Comparison of ENCODE assay signal across 17 cellular contexts in genomic region chr2:67041051-67041450, GRCh38.
DNase-seq lines count a peak whose midpoint lies in the region; ATAC-seq, FAIRE-seq and TF ChIP-seq lines count a peak whose summit lies in the region.
"Had no signal": no experiment of that assay in that cellular context is flagged by ENCODE, and none has a peak within 500 bp of the region (broad histone marks: within the 10 kb centered on the region; RNA-seq: fewer than 3 reads in every experiment).

No MANE protein-coding gene starts in this region.

- H3K36me3 ChIP-seq in HEK293 (ENCODE audit: control insufficient read depth in 2 of 2, insufficient read depth in 1 of 2, low read length in 2 of 2) (no peaks in the 10 kb centered on the region), body of pancreas (replicated peaks in 1 of 2; ENCODE audit: insufficient read depth in 1 of 2, low read depth in 2 of 2) (no peaks in the 10 kb centered on the region), pancreas (no peaks in the 10 kb centered on the region)
- H3K36me3 ChIP-seq: BLaER1 treated with 17β-estradiol and CSF1 and Interleukin-3, amounts not matched to agents 10 nM and 100 nM; HAP-1 had no signal

- peaks cover 3% of the 10 kb centered on the region for H3K27me3 Mint-ChIP-seq in activated T-helper 17 cell treated with anti-CD3 and anti-CD28 coated beads, Interleukin-2, amount 50 U/mL, for 72 hours
- H3K27me3 Mint-ChIP-seq: CD4-positive, CD25-positive, alpha-beta regulatory T cell had no signal

- H3K27me3 ChIP-seq in body of pancreas = no peaks in the 10 kb centered on the region
- H3K27me3 ChIP-seq in pancreas = no peaks in the 10 kb centered on the region
- H3K27me3 ChIP-seq: BLaER1 treated with 17β-estradiol and CSF1 and Interleukin-3, amounts not matched to agents 10 nM and 100 nM had no signal

- H3K4me1 ChIP-seq in HEK293 (ENCODE audit: control insufficient read depth, insufficient read depth, low read length) (peaks cover 15% of the 10 kb centered on the region), body of pancreas (peaks cover 77% of the 10 kb centered on the region), pancreas (peaks cover 27 to 55% (median 52%) of the 10 kb centered on the region in 3 donors)
- H3K4me1 ChIP-seq: BLaER1 treated with 17β-estradiol and CSF1 and Interleukin-3, amounts not matched to agents 10 nM and 100 nM; HAP-1 had no signal

- ATAC-seq in body of pancreas (no peak), pancreas (no peak), GM18867 (IDR thresholded peaks at IDR 0.05; ENCODE audit: unreplicated experiment) (no peak)
- ATAC-seq in activated T-helper 17 cell treated with anti-CD3 and anti-CD28 coated beads, Interleukin-2, amount 50 U/mL, for 72 hours (replicated peaks) = no peak
- ATAC-seq: K562 had no signal

- no peak for FAIRE-seq in pancreas (lab: Jason Lieb, UNC)
- FAIRE-seq: H1, K562 had no signal

- intact Hi-C loops in body of pancreas (cut with DNase I) = no loop called here
- intact Hi-C loops in pancreas (cut with DNase I) = no loop called here

- WGBS in body of pancreas, 2 donors = 3 to 17% methylated on average over 1 of the region's 1 CpG
- 9 to 12% methylated on average over 1 of the region's 1 CpG for WGBS in pancreas, 2 donors

- H3K4me1 Mint-ChIP-seq in activated T-helper 17 cell treated with anti-CD3 and anti-CD28 coated beads, Interleukin-2, amount 50 U/mL, for 72 hours = no peaks in the 10 kb centered on the region
- H3K4me1 Mint-ChIP-seq: CD4-positive, CD25-positive, alpha-beta regulatory T cell had no signal

- no peak for TF ChIP-seq POLR2A in body of pancreas (IDR thresholded peaks at IDR 0.05)

- peak; percentile 11 for DNase-seq in A172 (ENCODE audit: low spot score)
- no peak for DNase-seq in body of pancreas
- no peak for DNase-seq in pancreas
- DNase-seq in activated CD8-positive, alpha-beta memory T cell treated with anti-CD3 and anti-CD28 coated beads for 24 hours = no peak
- DNase-seq: 8988T; ACHN; CD4-positive, CD25-positive, alpha-beta regulatory T cell; DND-41; GF-D8 had no signal

- CTCF ChIA-PET in HEK293 (lab: Yijun Ruan, JAX) = interaction anchor here (0.9 kb wide), 1 partner anchor 10 kb away, joined by 3 read pairs; no protein-coding TSS in a partner anchor

- H3K36me3 Mint-ChIP-seq in activated T-helper 17 cell treated with anti-CD3 and anti-CD28 coated beads, Interleukin-2, amount 50 U/mL, for 72 hours (ENCODE audit: low read depth) = no peaks in the 10 kb centered on the region
- H3K36me3 Mint-ChIP-seq: CD4-positive, CD25-positive, alpha-beta regulatory T cell had no signal

- TF ChIP-seq CTCF in HEK293 (tag by site-specific recombination; IDR thresholded peaks at IDR 0.05) (no peak), body of pancreas (IDR thresholded peaks at IDR 0.05) (no peak), pancreas (IDR thresholded peaks at IDR 0.05) (no peak)

- H3K4me3 ChIP-seq in HEK293 (ENCODE audit: low read depth, low read length) (no peak overlapping the region), body of pancreas (no peak overlapping the region), pancreas (no peak overlapping the region)
- H3K4me3 ChIP-seq: BLaER1 treated with 17β-estradiol and CSF1 and Interleukin-3, amounts not matched to agents 10 nM and 100 nM; HAP-1; K562 had no signal

- POLR2A ChIA-PET in HEK293 (lab: Yijun Ruan, JAX) = no interaction called here

- no peak overlapping the region for H3K27ac Mint-ChIP-seq in activated T-helper 17 cell treated with anti-CD3 and anti-CD28 coated beads, Interleukin-2, amount 50 U/mL, for 72 hours
- H3K27ac Mint-ChIP-seq: CD4-positive, CD25-positive, alpha-beta regulatory T cell had no signal

- no peaks in the 10 kb centered on the region for H3K9me3 ChIP-seq in HEK293 (ENCODE audit: control insufficient read depth, insufficient read depth, low read depth, low read length)
- H3K9me3 ChIP-seq in body of pancreas = no peaks in the 10 kb centered on the region
- no peaks in the 10 kb centered on the region for H3K9me3 ChIP-seq in pancreas
- H3K9me3 ChIP-seq: BLaER1 treated with 17β-estradiol and CSF1 and Interleukin-3, amounts not matched to agents 10 nM and 100 nM; HAP-1 had no signal

- no peak overlapping the region for H3K4me3 Mint-ChIP-seq in activated T-helper 17 cell treated with anti-CD3 and anti-CD28 coated beads, Interleukin-2, amount 50 U/mL, for 72 hours
- H3K4me3 Mint-ChIP-seq: CD4-positive, CD25-positive, alpha-beta regulatory T cell had no signal

- H3K9me3 Mint-ChIP-seq in activated T-helper 17 cell treated with anti-CD3 and anti-CD28 coated beads, Interleukin-2, amount 50 U/mL, for 72 hours = peaks cover 7% of the 10 kb centered on the region

- H3K27ac ChIP-seq in HEK293 (ENCODE audit: extremely low read depth, low read depth, low read length) (no peak overlapping the region), body of pancreas (peak overlapping the region; percentile 65 to 95 (median 92)), pancreas (peak overlapping the region; percentile 20 to 87 (median 60))
- H3K27ac ChIP-seq: BLaER1 treated with 17β-estradiol and CSF1 and Interleukin-3, amounts not matched to agents 10 nM and 100 nM; HL-60 had no signal

TF ChIP-seq in HEK293, 187 proteins besides CTCF, POLR2A, EP300 and RAD21:
- TF ChIP-seq ZNF664 (tag by site-specific recombination; IDR thresholded peaks at IDR 0.05) (0 out of 2 replicates have a peak, but pooled peaks have one; percentile 36), FEZF1 (tag by site-specific recombination; IDR thresholded peaks at IDR 0.05) (peak; percentile 62; the same call in 1 of the 2 replicates), BCL6B (tag by site-specific recombination; IDR thresholded peaks at IDR 0.05) (peak; percentile 62; the same call in 1 of the 2 replicates), ZNF433 (tag by site-specific recombination; IDR thresholded peaks at IDR 0.05; ENCODE audit: low read depth) (no peak)
